Comparison of ENCODE assay signal across 8 cellular contexts in genomic region chr4:40992472-40993298, GRCh38.
DNase-seq lines count a peak whose midpoint lies in the region; ATAC-seq, FAIRE-seq and TF ChIP-seq lines count a peak whose summit lies in the region.

No MANE protein-coding gene starts in this region.

- H3K27me3 ChIP-seq in endothelial cell of umbilical vein (ENCODE audit: control insufficient read depth in 2 of 2, insufficient read depth in 2 of 2, low read length in 2 of 2): no peaks in the 10 kb centered on the region

- BruUV-seq in endothelial cell of umbilical vein (replicated peaks; lab: Mats Ljungman, UMichigan): TSS peak; percentile 5

- intact Hi-C loops in endothelial cell of umbilical vein (cut with micrococcal nuclease): loop anchor here (1.0 to 2.0 kb wide), 2 partner anchors 30 to 168 kb away; no protein-coding TSS in a partner anchor
- intact Hi-C loops in posterior vena cava (cut with DNase I): no loop called here

- no peaks in the 10 kb centered on the region for H4K20me1 ChIP-seq in endothelial cell of umbilical vein (replicated peaks; ENCODE audit: control insufficient read depth, extremely low read depth, insufficient read depth, low read length)

- FAIRE-seq in endothelial cell of umbilical vein (lab: Jason Lieb, UNC): peak; percentile 85
- peak; percentile 74 for FAIRE-seq in urothelium cell line (lab: Jason Lieb, UNC)

- dilution Hi-C loops in endothelial cell of umbilical vein (cut with MboI; ENCODE audit: extremely low pct_ligation_motif_present, low sequenced_read_pairs): no loop called here

- DNase-seq in M059J (ENCODE audit: low read depth) (peak; percentile 67), endothelial cell of umbilical vein (ENCODE audit: low read depth, low spot score) (peak; percentile 82), urothelium cell line (ENCODE audit: low spot score) (peak; percentile 21), posterior vena cava (ENCODE audit: low spot score) (no peak), DMS 273 (lab: John Stamatoyannopoulos, UW; ENCODE audit: unreplicated experiment) (no peak)
- no peak for DNase-seq in effector CD8-positive, alpha-beta T cell (lab: John Stamatoyannopoulos, UW)

- peak overlapping the region; percentile 21 for H3K4me2 ChIP-seq in endothelial cell of umbilical vein (ENCODE audit: insufficient read depth, low read length)

- peak overlapping the region; percentile 27 for H3K9ac ChIP-seq in endothelial cell of umbilical vein (replicated peaks; ENCODE audit: extremely low read depth, insufficient read depth, low read length)

- H3K4me3 ChIP-seq in endothelial cell of umbilical vein (replicated peaks in 1 of 3; ENCODE audit: insufficient read depth in 1 of 3, low read depth in 1 of 3, low read length in 3 of 3): no peak overlapping the region

- H3K4me1 ChIP-seq in endothelial cell of umbilical vein (ENCODE audit: control insufficient read depth, extremely low read depth, insufficient read depth, low read length): peaks cover 62% of the 10 kb centered on the region

- no peak overlapping the region for H2AFZ ChIP-seq in endothelial cell of umbilical vein (ENCODE audit: low read depth, low read length)

- TF ChIP-seq POLR2A in endothelial cell of umbilical vein (IDR thresholded peaks at IDR 0.05; ENCODE audit: low read depth, low read length): no peak

- no peak for TF ChIP-seq CTCF in endothelial cell of umbilical vein (IDR thresholded peaks at IDR 0.05; ENCODE audit: extremely low read depth in 1 of 2, insufficient read depth in 1 of 2, low read depth in 1 of 2, low read length in 2 of 2)

- H3K27ac ChIP-seq in endothelial cell of umbilical vein (ENCODE audit: insufficient read depth, low read depth, low read length): peak overlapping the region; percentile 84

- POLR2A ChIA-PET in endothelial cell of umbilical vein (lab: Charles Lee): interaction anchor here (0.5 to 0.7 kb wide), 3 partner anchors 38 to 219 kb away, joined by 3 to 4 read pairs (median 4); no protein-coding TSS in a partner anchor

- H3K36me3 ChIP-seq in endothelial cell of umbilical vein (ENCODE audit: control insufficient read depth in 2 of 2, extremely low read depth in 1 of 2, insufficient read depth in 2 of 2, low read length in 2 of 2): no peaks in the 10 kb centered on the region

- H3K9me1 ChIP-seq in endothelial cell of umbilical vein (replicated peaks; ENCODE audit: control insufficient read depth, extremely low read depth, insufficient read depth, low read length): no peaks in the 10 kb centered on the region

- peak; percentile 62 for ATAC-seq in GM18499 (IDR thresholded peaks at IDR 0.05; ENCODE audit: insufficient read depth, unreplicated experiment)
- peak; percentile 67 for ATAC-seq in GM21737 (IDR thresholded peaks at IDR 0.05; ENCODE audit: unreplicated experiment)

- no peaks in the 10 kb centered on the region for H3K9me3 ChIP-seq in endothelial cell of umbilical vein (replicated peaks; ENCODE audit: control insufficient read depth, insufficient read depth, low read length)

- peaks cover 49% of the 10 kb centered on the region for H3K79me2 ChIP-seq in endothelial cell of umbilical vein (ENCODE audit: control insufficient read depth, insufficient read depth, low read length)

- CTCF ChIA-PET in endothelial cell of umbilical vein (lab: Charles Lee): interaction anchor here (0.8 to 1.4 kb wide), 6 partner anchors 14 to 219 kb away, joined by 3 to 5 read pairs (median 5); no protein-coding TSS in a partner anchor

TF ChIP-seq in endothelial cell of umbilical vein, 7 proteins besides CTCF, POLR2A, EP300 and RAD21:
- peak; percentile 88 for TF ChIP-seq JUN (IDR thresholded peaks at IDR 0.05; ENCODE audit: borderline replicate concordance, insufficient read depth, insufficient read length, low read depth)
- TF ChIP-seq MYC (IDR thresholded peaks at IDR 0.05; ENCODE audit: low read depth, low read length): peak; percentile 60
- TF ChIP-seq GATA2 (IDR thresholded peaks at IDR 0.05; ENCODE audit: insufficient read depth, insufficient read length, low read depth, low read length): no peak
- TF ChIP-seq MAX (IDR thresholded peaks at IDR 0.05; ENCODE audit: insufficient read depth, insufficient read length): no peak
- no peak for TF ChIP-seq EZH2 (IDR thresholded peaks at IDR 0.05; ENCODE audit: borderline replicate concordance, low read depth, low read length, severe bottlenecking)
- TF ChIP-seq POLR2AphosphoS5 (IDR thresholded peaks at IDR 0.05; ENCODE audit: insufficient read depth, low read depth, low read length): peak; percentile 58
- peak; percentile 81 for TF ChIP-seq FOS (IDR thresholded peaks at IDR 0.05; ENCODE audit: borderline replicate concordance, insufficient read depth, low read length)

Comparison
In these comparisons a context has a peak if more than half of its experiments do, and no peak if none do; other contexts are left out.
1. DNase-seq: peak in M059J (single experiment), endothelial cell of umbilical vein (single experiment) and urothelium cell line (single experiment); none in posterior vena cava (single experiment), DMS 273 (single experiment) and effector CD8-positive, alpha-beta T cell (single experiment).